ENCODE assay signal across 1 cellular context in genomic region chr6:92538296-92538695, GRCh38.
TF ChIP-seq lines count a peak whose summit lies in the region.

No MANE protein-coding gene starts in this region.

TF ChIP-seq in SK-N-SH treated with all-trans-retinoic acid at 6 μM for 48 hours, 23 proteins besides CTCF, POLR2A, EP300 and RAD21 (continued from another document):
- TF ChIP-seq, protein P1, sequence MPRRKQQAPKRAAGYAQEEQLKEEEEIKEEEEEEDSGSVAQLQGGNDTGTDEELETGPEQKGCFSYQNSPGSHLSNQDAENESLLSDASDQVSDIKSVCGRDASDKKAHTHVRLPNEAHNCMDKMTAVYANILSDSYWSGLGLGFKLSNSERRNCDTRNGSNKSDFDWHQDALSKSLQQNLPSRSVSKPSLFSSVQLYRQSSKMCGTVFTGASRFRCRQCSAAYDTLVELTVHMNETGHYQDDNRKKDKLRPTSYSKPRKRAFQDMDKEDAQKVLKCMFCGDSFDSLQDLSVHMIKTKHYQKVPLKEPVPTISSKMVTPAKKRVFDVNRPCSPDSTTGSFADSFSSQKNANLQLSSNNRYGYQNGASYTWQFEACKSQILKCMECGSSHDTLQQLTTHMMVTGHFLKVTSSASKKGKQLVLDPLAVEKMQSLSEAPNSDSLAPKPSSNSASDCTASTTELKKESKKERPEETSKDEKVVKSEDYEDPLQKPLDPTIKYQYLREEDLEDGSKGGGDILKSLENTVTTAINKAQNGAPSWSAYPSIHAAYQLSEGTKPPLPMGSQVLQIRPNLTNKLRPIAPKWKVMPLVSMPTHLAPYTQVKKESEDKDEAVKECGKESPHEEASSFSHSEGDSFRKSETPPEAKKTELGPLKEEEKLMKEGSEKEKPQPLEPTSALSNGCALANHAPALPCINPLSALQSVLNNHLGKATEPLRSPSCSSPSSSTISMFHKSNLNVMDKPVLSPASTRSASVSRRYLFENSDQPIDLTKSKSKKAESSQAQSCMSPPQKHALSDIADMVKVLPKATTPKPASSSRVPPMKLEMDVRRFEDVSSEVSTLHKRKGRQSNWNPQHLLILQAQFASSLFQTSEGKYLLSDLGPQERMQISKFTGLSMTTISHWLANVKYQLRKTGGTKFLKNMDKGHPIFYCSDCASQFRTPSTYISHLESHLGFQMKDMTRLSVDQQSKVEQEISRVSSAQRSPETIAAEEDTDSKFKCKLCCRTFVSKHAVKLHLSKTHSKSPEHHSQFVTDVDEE (CRISPR knock-in tag; IDR thresholded peaks at IDR 0.05) = no peak
- peak; percentile 72 for TF ChIP-seq ISL1 (CRISPR knock-in tag; IDR thresholded peaks at IDR 0.05)
